ENCODE assay signal across 8 cellular contexts in the genomic region with DNA sequence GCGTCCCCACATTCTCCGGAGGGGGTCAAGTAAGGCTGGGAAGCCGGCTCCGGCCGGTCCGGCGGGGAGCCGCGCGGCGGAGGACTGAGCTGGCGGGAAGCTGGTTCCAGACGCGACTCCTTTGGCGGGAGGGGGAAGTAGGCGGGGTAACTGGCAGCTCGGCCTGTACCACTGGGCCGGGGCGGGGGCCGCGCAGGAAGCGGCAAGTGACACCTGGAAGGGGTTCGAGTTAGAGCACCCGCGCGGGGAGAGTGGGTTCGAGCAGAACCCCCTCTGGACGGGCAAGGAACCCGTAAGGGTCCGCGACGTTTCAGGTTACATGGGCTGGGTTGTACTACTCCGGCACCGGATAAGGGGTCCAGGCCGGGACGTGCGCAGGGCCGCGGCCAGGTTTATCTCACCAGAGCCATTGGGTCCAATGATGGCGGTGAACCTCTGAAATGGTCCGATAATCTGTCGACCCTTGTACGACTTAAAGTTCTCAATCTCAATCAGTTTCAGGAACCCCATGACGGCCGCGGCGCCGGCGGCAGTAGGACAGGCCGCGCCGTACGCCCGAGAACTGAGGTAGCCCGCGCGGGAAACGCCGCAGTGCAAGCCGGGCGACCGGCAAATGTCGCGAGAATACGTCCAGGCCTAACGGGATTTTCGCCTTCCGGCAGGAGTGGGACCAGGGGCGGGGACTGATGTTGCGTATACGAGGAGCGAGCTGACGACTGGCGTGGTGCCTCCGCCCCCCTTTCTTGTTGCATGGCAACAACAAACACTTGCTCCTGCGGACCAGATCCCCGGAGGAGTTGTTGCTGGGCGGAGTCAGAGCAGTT. TPM values are rescaled to one million over a fixed set of nuclear protein-coding genes. Genes with fewer than 3 reads are reported as not detected.
DNase-seq lines count a peak whose midpoint lies in the region; ATAC-seq and TF ChIP-seq lines count a peak whose summit lies in the region.

A gene (plus strand): TSS at position 783 of the 824 bp plus-strand sequence. CDS start 3,404 bp downstream, outside the sequence.
A gene (minus strand): TSS at position 564 of the 824 bp plus-strand sequence. CDS start 54 bp downstream, at position 510.

- DNase-seq in CD4-positive, CD25-positive, alpha-beta regulatory T cell: peak; percentile 93 to 99 (median 99)
- DNase-seq in NCI-H774 (lab: John Stamatoyannopoulos, UW) (peak; percentile 89), dermis blood vessel endothelial cell (peak; percentile 96), left lung (peak; percentile 96 to 99)
- peak; percentile 92 to 95 for DNase-seq in activated CD4-positive, alpha-beta T cell treated with anti-CD3 and anti-CD28 coated beads, Interleukin-2, amount 50 U/mL, for 48 hours
- peak; percentile 93 for DNase-seq in stimulated activated CD4-positive, alpha-beta T cell treated with anti-CD3 and anti-CD28 coated beads, Interleukin-2, amount 100 ng/mL, for 4 hours (ENCODE audit: low read depth)

- H3K27ac ChIP-seq in CD4-positive, CD25-positive, alpha-beta regulatory T cell (ENCODE audit: insufficient read depth, low read length, poor library complexity, severe bottlenecking): peak within 1 kb of the TSS; percentile 95
- peak within 1 kb of the TSS; percentile 87 to 90 for H3K27ac ChIP-seq in left lung

- no peaks in the 10 kb centered on the region for H3K9me3 Mint-ChIP-seq in CD4-positive, CD25-positive, alpha-beta regulatory T cell

- H3K27me3 ChIP-seq in CD4-positive, CD25-positive, alpha-beta regulatory T cell (ENCODE audit: control insufficient read depth, insufficient read depth, low read length): no peaks in the 10 kb centered on the region
- no peaks in the 10 kb centered on the region for H3K27me3 ChIP-seq in left lung

- peak within 1 kb of the TSS; percentile 97 to 99 (median 98) for H3K27ac Mint-ChIP-seq in CD4-positive, CD25-positive, alpha-beta regulatory T cell

- no peaks in the 10 kb centered on the region for H3K36me3 ChIP-seq in CD4-positive, CD25-positive, alpha-beta regulatory T cell (ENCODE audit: control insufficient read depth, insufficient read depth, low read length)
- H3K36me3 ChIP-seq in left lung: no peaks in the 10 kb centered on the region

- H3K4me1 ChIP-seq in CD4-positive, CD25-positive, alpha-beta regulatory T cell (ENCODE audit: control insufficient read depth, insufficient read depth, low read length, poor library complexity, severe bottlenecking): peaks cover 24% of the 10 kb centered on the region
- peaks cover 9 to 19% of the 10 kb centered on the region in 2 donors for H3K4me1 ChIP-seq in left lung

- peaks cover 10 to 50% (median 20%) of the 10 kb centered on the region in 4 donors for H3K4me1 Mint-ChIP-seq in CD4-positive, CD25-positive, alpha-beta regulatory T cell

- peak within 1 kb of the TSS; percentile 88 to 99 (median 98) for H3K4me3 Mint-ChIP-seq in CD4-positive, CD25-positive, alpha-beta regulatory T cell

- TF ChIP-seq CTCF in left lung (IDR thresholded peaks at IDR 0.05): no peak

- ATAC-seq in CD4-positive, CD25-positive, alpha-beta regulatory T cell (ENCODE audit: low read depth in 2 of 2): peak; percentile 90
- ATAC-seq in GM19438 (IDR thresholded peaks at IDR 0.05; ENCODE audit: low read depth, unreplicated experiment) (peak; percentile 94), HG03571 (IDR thresholded peaks at IDR 0.05; ENCODE audit: unreplicated experiment) (peak; percentile 93), left lung (peak; percentile 93)

- H3K36me3 Mint-ChIP-seq in CD4-positive, CD25-positive, alpha-beta regulatory T cell: peaks cover 8% of the 10 kb centered on the region

- intact Hi-C loops in left lung (cut with DNase I): no loop called here

- no peaks in the 10 kb centered on the region for H3K9me3 ChIP-seq in CD4-positive, CD25-positive, alpha-beta regulatory T cell (ENCODE audit: control insufficient read depth in 2 of 2, low read length in 2 of 2)
- no peaks in the 10 kb centered on the region for H3K9me3 ChIP-seq in left lung

- peak within 1 kb of the TSS; percentile 83 for H3K4me3 ChIP-seq in CD4-positive, CD25-positive, alpha-beta regulatory T cell (ENCODE audit: low read depth, low read length)
- peak within 1 kb of the TSS; percentile 57 to 81 for H3K4me3 ChIP-seq in left lung

- no peaks in the 10 kb centered on the region for H3K27me3 Mint-ChIP-seq in CD4-positive, CD25-positive, alpha-beta regulatory T cell

RNA-seq across cellular contexts. Expression of the first gene that starts in this region (rescaled TPM):
- 1.8 TPM for total RNA-seq in CD4-positive, CD25-positive, alpha-beta regulatory T cell
- under 1 TPM in 3 of 4 donors, not detected in 1; 0.39 to 0.91 (median 0.75) TPM for polyA plus RNA-seq in CD4-positive, CD25-positive, alpha-beta regulatory T cell
- total RNA-seq in dermis blood vessel endothelial cell (0.60 and 1.0 TPM in 2 replicates), left lung (1 to 10 TPM; 1.9 TPM)

RNA-seq across cellular contexts. Expression of the second gene that starts in this region (rescaled TPM):
- total RNA-seq in CD4-positive, CD25-positive, alpha-beta regulatory T cell: 74.9 TPM
- polyA plus RNA-seq in CD4-positive, CD25-positive, alpha-beta regulatory T cell: 10 to 100 TPM; 37.1 to 48.8 (median 45.7) TPM
- 16.5 and 24.3 TPM in 2 replicates for total RNA-seq in dermis blood vessel endothelial cell
- total RNA-seq in left lung: 10 to 100 TPM; 59.6 to 69.4 TPM

Comparison
In these comparisons a context has a peak if more than half of its experiments do, and no peak if none do; other contexts are left out.
1. Peak in every context shown above with its lines: DNase-seq, ATAC-seq, H3K4me3 ChIP-seq and H3K27ac ChIP-seq.